Comparison of ENCODE assay signal across 8 cellular contexts in the genomic region with DNA sequence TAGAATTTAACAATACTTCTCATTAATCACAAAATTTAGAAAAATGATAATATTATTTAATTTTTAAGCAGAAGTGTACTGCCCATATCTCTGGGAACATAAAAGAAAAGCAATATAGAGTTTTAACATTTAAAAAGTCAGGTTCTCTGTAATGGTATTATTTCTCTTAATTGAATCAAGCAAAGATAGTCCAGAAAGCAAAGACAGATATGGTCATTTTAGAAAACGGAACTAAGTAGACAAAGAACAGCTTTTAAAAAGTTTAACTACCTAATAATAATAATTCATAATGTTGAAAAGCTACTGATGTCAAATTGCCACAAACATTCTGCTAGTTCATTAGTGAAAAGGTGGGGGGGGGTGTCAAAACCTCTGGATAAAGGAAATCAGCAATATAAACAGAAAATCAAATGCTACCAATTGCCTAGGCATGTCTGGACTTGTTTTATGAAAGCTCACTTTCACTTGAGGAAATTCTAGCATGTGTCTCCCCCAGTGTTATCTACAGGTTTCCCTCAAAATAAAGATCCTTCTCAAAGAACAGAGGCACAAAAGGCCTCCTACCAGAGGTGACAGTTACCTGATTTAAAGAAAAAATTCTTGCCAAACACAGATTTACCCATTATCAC. TPM values are rescaled to one million over a fixed set of nuclear protein-coding genes. Genes with fewer than 3 reads are reported as not detected.
DNase-seq lines count a peak whose midpoint lies in the region; ATAC-seq and TF ChIP-seq lines count a peak whose summit lies in the region.

No MANE protein-coding gene starts in this region.

- H3K27me3 ChIP-seq in BLaER1 treated with 17β-estradiol and CSF1 and Interleukin-3, amounts not matched to agents 10 nM and 100 nM: no peaks in the 10 kb centered on the region
- H3K27me3 ChIP-seq in IMR-90 (ENCODE audit: control insufficient read depth, insufficient read depth, low read length): no peaks in the 10 kb centered on the region

- H2BK5ac ChIP-seq in IMR-90 (ENCODE audit: low read depth, low read length, poor library complexity, severe bottlenecking): peak overlapping the region; percentile 99

- H3K4ac ChIP-seq in IMR-90 (ENCODE audit: low read depth, low read length): peak overlapping the region; percentile 88; the same call in 1 of the 2 replicates

- H3K4me1 ChIP-seq in BLaER1 treated with 17β-estradiol and CSF1 and Interleukin-3, amounts not matched to agents 10 nM and 100 nM: peaks cover 35 to 68% (median 47%) of the 10 kb centered on the region in 10 experiments
- H3K4me1 ChIP-seq in IMR-90 (ENCODE audit: control insufficient read depth, insufficient read depth, low read length): peaks cover 9% of the 10 kb centered on the region

- no peak for TF ChIP-seq RAD21 in IMR-90 (IDR thresholded peaks at IDR 0.05; ENCODE audit: low read length)

- peak overlapping the region; percentile 84 for H4K5ac ChIP-seq in IMR-90 (ENCODE audit: low read depth, low read length)

- peak overlapping the region; percentile 42 for H3K27ac Mint-ChIP-seq in activated T-helper 17 cell treated with anti-CD3 and anti-CD28 coated beads, Interleukin-2, amount 50 U/mL, for 72 hours

- H3K4me1 Mint-ChIP-seq in activated T-helper 17 cell treated with anti-CD3 and anti-CD28 coated beads, Interleukin-2, amount 50 U/mL, for 72 hours: peaks cover 11% of the 10 kb centered on the region

- peak overlapping the region; percentile 33; the same call in 1 of the 2 replicates for H2BK20ac ChIP-seq in IMR-90 (ENCODE audit: low read depth, low read length)

- no TSS peak for BruUV-seq in IMR-90 (replicated peaks; lab: Mats Ljungman, UMichigan)

- H2AK5ac ChIP-seq in IMR-90 (ENCODE audit: low read depth, low read length): no peak overlapping the region; the same call in 1 of the 2 replicates

- peak overlapping the region; percentile 79 to 97 (median 89) for H3K4me2 ChIP-seq in BLaER1 treated with 17β-estradiol and CSF1 and Interleukin-3, amounts not matched to agents 10 nM and 100 nM
- peak overlapping the region; percentile 87 for H3K4me2 ChIP-seq in IMR-90 (ENCODE audit: low read depth, low read length)

- in situ Hi-C loops in IMR-90 (cut with MboI; ENCODE audit: low sequenced_read_pairs): no loop called here

- no CpG with 5 or more reads among the region's 1 CpG for WGBS in IMR-90 (ENCODE audit: extremely low coverage in 2 of 2, insufficient read length in 1 of 2), 2 experiments

- TF ChIP-seq POLR2A in IMR-90 (IDR thresholded peaks at IDR 0.05; ENCODE audit: low read depth, low read length): no peak

- peak overlapping the region; percentile 67 to 83; a peak in 3 of 4 replicates for H4K8ac ChIP-seq in IMR-90 (ENCODE audit: low read depth in 2 of 2, low read length in 2 of 2)

- TF ChIP-seq CTCF in IMR-90 (conservative IDR thresholded peaks at IDR 0.05; ENCODE audit: low read depth, low read length): no peak

- H3K27me3 Mint-ChIP-seq in activated T-helper 17 cell treated with anti-CD3 and anti-CD28 coated beads, Interleukin-2, amount 50 U/mL, for 72 hours: no peaks in the 10 kb centered on the region

- H3K9ac ChIP-seq in BLaER1 treated with 17β-estradiol and CSF1 and Interleukin-3, amounts not matched to agents 10 nM and 100 nM: peak overlapping the region; percentile 81 to 91 (median 85)
- peak overlapping the region; percentile 84 for H3K9ac ChIP-seq in IMR-90 (ENCODE audit: low read depth, low read length)

- no peaks in the 10 kb centered on the region for H3K9me3 ChIP-seq in BLaER1 treated with 17β-estradiol and CSF1 and Interleukin-3, amounts not matched to agents 10 nM and 100 nM (replicated peaks in 1 of 11)
- no peaks in the 10 kb centered on the region for H3K9me3 ChIP-seq in IMR-90 (ENCODE audit: control insufficient read depth, insufficient read depth, low read length)

- H4K20me1 ChIP-seq in BLaER1 treated with 17β-estradiol and CSF1 and Interleukin-3, amounts not matched to agents 10 nM and 100 nM: peaks cover 0 to 41% (median 13%) of the 10 kb centered on the region in 11 experiments; a peak in 13 of 22 replicates
- peaks cover 7% of the 10 kb centered on the region; the same call in 1 of the 2 replicates for H4K20me1 ChIP-seq in IMR-90 (ENCODE audit: insufficient read depth, low read length)

- peaks cover 12% of the 10 kb centered on the region for H3K9me1 ChIP-seq in IMR-90 (ENCODE audit: insufficient read depth, low read length)

- peak overlapping the region; percentile 90 for H3K56ac ChIP-seq in IMR-90 (ENCODE audit: extremely low read depth, insufficient read depth, low read length)

- peak overlapping the region; percentile 90 for H3K18ac ChIP-seq in IMR-90 (ENCODE audit: low read depth, low read length)

- DNase-seq in IMR-90 (peak; percentile 58), lung microvascular endothelial cell (ENCODE audit: low read depth in 2 of 2) (peak; percentile 51 to 76), A172 (ENCODE audit: low spot score) (no peak), ecto neural progenitor cell (ENCODE audit: low spot score) (no peak)

- POLR2A ChIA-PET in IMR-90 (lab: Charles Lee; ENCODE audit: unreplicated experiment): interaction anchor here (0.5 to 1.4 kb wide), 3 partner anchors 13 to 676 kb away, joined by 3 to 4 read pairs (median 4); no protein-coding TSS in a partner anchor

- H3K9me3 Mint-ChIP-seq in activated T-helper 17 cell treated with anti-CD3 and anti-CD28 coated beads, Interleukin-2, amount 50 U/mL, for 72 hours: no peaks in the 10 kb centered on the region

- H2BK15ac ChIP-seq in IMR-90 (ENCODE audit: low read depth, low read length): peak overlapping the region; percentile 60; the same call in 1 of the 3 replicates

- peaks cover 33% of the 10 kb centered on the region for H3K36me3 Mint-ChIP-seq in activated T-helper 17 cell treated with anti-CD3 and anti-CD28 coated beads, Interleukin-2, amount 50 U/mL, for 72 hours (ENCODE audit: low read depth)

- H3K4me3 ChIP-seq in BLaER1 treated with 17β-estradiol and CSF1 and Interleukin-3, amounts not matched to agents 10 nM and 100 nM: peak overlapping the region; percentile 70 to 95 (median 80)
- peak overlapping the region; percentile 90 for H3K4me3 ChIP-seq in IMR-90 (ENCODE audit: insufficient read depth, low read depth, low read length)

- peak overlapping the region; percentile 86 for H3K23ac ChIP-seq in IMR-90 (ENCODE audit: low read depth, low read length)

- no peak overlapping the region for H2AFZ ChIP-seq in IMR-90 (replicated peaks; ENCODE audit: low read length, poor library complexity)

- no peak overlapping the region for H2AK9ac ChIP-seq in IMR-90 (replicated peaks; ENCODE audit: low read depth, low read length, poor library complexity)

- ATAC-seq in IMR-90 (ENCODE audit: low read depth) (no peak), HG02642 (IDR thresholded peaks at IDR 0.05; ENCODE audit: poor library complexity, unreplicated experiment) (no peak), GM21515 (IDR thresholded peaks at IDR 0.05; ENCODE audit: unreplicated experiment) (no peak)
- ATAC-seq in activated T-helper 17 cell treated with anti-CD3 and anti-CD28 coated beads, Interleukin-2, amount 50 U/mL, for 72 hours (replicated peaks): no peak

- peaks cover 9 to 44% of the 10 kb centered on the region in 2 experiments for H3K79me1 ChIP-seq in IMR-90 (ENCODE audit: low read depth in 1 of 2, low read length in 2 of 2)

- H3K4me3 Mint-ChIP-seq in activated T-helper 17 cell treated with anti-CD3 and anti-CD28 coated beads, Interleukin-2, amount 50 U/mL, for 72 hours: peak overlapping the region; percentile 77

- H3K27ac ChIP-seq in BLaER1 treated with 17β-estradiol and CSF1 and Interleukin-3, amounts not matched to agents 10 nM and 100 nM: peak overlapping the region; percentile 72 to 93 (median 88)
- H3K27ac ChIP-seq in IMR-90 (ENCODE audit: insufficient read depth, low read length): peak overlapping the region; percentile 96; the same call in 1 of the 2 replicates

- H4K91ac ChIP-seq in IMR-90 (ENCODE audit: insufficient read depth, low read depth, low read length): peak overlapping the region; percentile 85

- peaks cover 28 to 34% (median 32%) of the 10 kb centered on the region in 11 experiments for H3K36me3 ChIP-seq in BLaER1 treated with 17β-estradiol and CSF1 and Interleukin-3, amounts not matched to agents 10 nM and 100 nM
- H3K36me3 ChIP-seq in IMR-90 (ENCODE audit: control insufficient read depth, insufficient read depth, low read length): peaks cover 10% of the 10 kb centered on the region

- CTCF ChIA-PET in IMR-90 (lab: Yijun Ruan, JAX): interaction anchor here (0.5 to 2.7 kb wide), 8 partner anchors 10 to 252 kb away, joined by 3 to 7 read pairs (median 4); no protein-coding TSS in a partner anchor

- H2BK120ac ChIP-seq in IMR-90 (ENCODE audit: low read depth, low read length): peak overlapping the region; percentile 87

- peak overlapping the region; percentile 96 for H3K14ac ChIP-seq in IMR-90 (replicated peaks; ENCODE audit: low read depth, low read length)

- intact Hi-C loops in IMR-90 (cut with micrococcal nuclease): loop anchor here (1.0 to 5.0 kb wide), 2 partner anchors 53 to 246 kb away; no protein-coding TSS in a partner anchor

- dilution Hi-C loops in IMR-90 (cut with HindIII; ENCODE audit: low sequenced_read_pairs, unreplicated experiment): no loop called here

TF ChIP-seq in IMR-90, 13 proteins besides CTCF, POLR2A, EP300 and RAD21 (continues in another document):
- TF ChIP-seq, protein P1, sequence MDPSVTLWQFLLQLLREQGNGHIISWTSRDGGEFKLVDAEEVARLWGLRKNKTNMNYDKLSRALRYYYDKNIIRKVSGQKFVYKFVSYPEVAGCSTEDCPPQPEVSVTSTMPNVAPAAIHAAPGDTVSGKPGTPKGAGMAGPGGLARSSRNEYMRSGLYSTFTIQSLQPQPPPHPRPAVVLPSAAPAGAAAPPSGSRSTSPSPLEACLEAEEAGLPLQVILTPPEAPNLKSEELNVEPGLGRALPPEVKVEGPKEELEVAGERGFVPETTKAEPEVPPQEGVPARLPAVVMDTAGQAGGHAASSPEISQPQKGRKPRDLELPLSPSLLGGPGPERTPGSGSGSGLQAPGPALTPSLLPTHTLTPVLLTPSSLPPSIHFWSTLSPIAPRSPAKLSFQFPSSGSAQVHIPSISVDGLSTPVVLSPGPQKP (IDR thresholded peaks at IDR 0.05; ENCODE audit: borderline replicate concordance, low read depth, low read length): no peak
- TF ChIP-seq FOS (IDR thresholded peaks at IDR 0.05; ENCODE audit: low read depth, low read length): no peak
- TF ChIP-seq MAZ (IDR thresholded peaks at IDR 0.05; ENCODE audit: borderline replicate concordance, low read depth, low read length): no peak
- no peak for TF ChIP-seq RCOR1 (IDR thresholded peaks at IDR 0.05; ENCODE audit: insufficient replicate concordance, low read length)
- no peak for TF ChIP-seq CEBPB (IDR thresholded peaks at IDR 0.05; ENCODE audit: low read depth, low read length)

RNA-seq across cellular contexts. Expression of a gene that starts 1.7 kb away (rescaled TPM):
- total RNA-seq in IMR-90 (2012; rRNA removed) (11.7 and 21.7 TPM in 2 replicates), lung microvascular endothelial cell (18.7 and 22.2 TPM in 2 replicates)
- 14.1 and 14.3 TPM in 2 replicates for polyA plus RNA-seq in IMR-90 (2012; rRNA removed)
- polyA plus RNA-seq in IMR-90 (2012; cell fraction: cytosol; rRNA removed): 6.1 and 7.0 TPM in 2 replicates
- polyA plus RNA-seq in IMR-90 (2012; cell fraction: nucleus; rRNA removed; ENCODE audit: low replicate concordance): 6.0 and 10.6 TPM in 2 replicates
- total RNA-seq in activated T-helper 17 cell treated with anti-CD3 and anti-CD28 coated beads, Interleukin-2, amount 50 U/mL, for 72 hours: 10 to 100 TPM; 20.4 to 25.3 TPM
- total RNA-seq in A172 (2014; rRNA removed; shearing (Covaris generic)): 10.5 and 13.3 TPM in 2 replicates

Comparison
In these comparisons a context has a peak if more than half of its experiments do, and no peak if none do; other contexts are left out.
1. DNase-seq: peak in IMR-90 (single experiment) and lung microvascular endothelial cell (2 of 2); none in A172 (single experiment) and ecto neural progenitor cell (single experiment).